Comparison of ENCODE assay signal across 8 cellular contexts in genomic region chr2:148645925-148646559, GRCh38. TPM values are rescaled to one million over a fixed set of nuclear protein-coding genes. Genes with fewer than 3 reads are reported as not detected.
A peak's percentile ranks its signal among the peaks of the same experiment; 100 is the strongest.
DNase-seq lines count a peak whose midpoint lies in the region; ATAC-seq, FAIRE-seq and TF ChIP-seq lines count a peak whose summit lies in the region.

No MANE protein-coding gene starts in this region.

- DNase-seq in EL (peak; percentile 91), GM23248 (peak; percentile 93), RWPE2 (ENCODE audit: low spot score) (no peak), head of caudate nucleus (peak in 33 of 42 donors; percentile 11 to 86 (median 55)), trophoblast cell (peak; percentile 33 to 68), urothelium cell line (ENCODE audit: low spot score) (peak; percentile 23)
- no peak for DNase-seq in activated naive CD8-positive, alpha-beta T cell treated with anti-CD3 and anti-CD28 coated beads, Interleukin-2, amount 10 ng/mL, durations not matched to agents 7 days and 5 days

- H3K4me2 ChIP-seq in GM23248 (ENCODE audit: unreplicated experiment) (peak overlapping the region; percentile 84), trophoblast cell (ENCODE audit: low read length) (peak overlapping the region; percentile 84)

- H2AFZ ChIP-seq in GM23248 (peak overlapping the region; percentile 76), trophoblast cell (ENCODE audit: insufficient read depth, low read length, poor library complexity) (no peak overlapping the region)

- 4 to 5% methylated on average over 13 of the region's 13 CpGs for WGBS in GM23248 (ENCODE audit: low coverage in 1 of 2, low lambda C conversion rate in 2 of 2, missing lambda C conversion rate in 2 of 2), 2 experiments
- WGBS in trophoblast cell (ENCODE audit: extremely low coverage, insufficient coverage, insufficient read length), result no CpG with 5 or more reads among the region's 13 CpGs

- no peak for FAIRE-seq in urothelium cell line (lab: Jason Lieb, UNC)

- intact Hi-C loops in head of caudate nucleus (cut with DNase I), result loop anchor here (5.0 kb wide), 2 partner anchors 171 to 231 kb away; partner anchors contain the start of gene KIF5C

- H3K9ac ChIP-seq in GM23248 (peak overlapping the region; percentile 91), trophoblast cell (ENCODE audit: low read length) (peak overlapping the region; percentile 67)

- peak; percentile 53 for ATAC-seq in RWPE2 (ENCODE audit: low read depth)
- peak; percentile 55 for ATAC-seq in activated naive CD8-positive, alpha-beta T cell treated with anti-CD3 and anti-CD28 coated beads, Interleukin-2, amount 10 ng/mL, durations not matched to agents 7 days and 5 days (ENCODE audit: low read depth)

- POLR2A ChIA-PET in activated naive CD8-positive, alpha-beta T cell treated with anti-CD3 and anti-CD28 coated beads, Interleukin-2, amount 10 ng/mL, durations not matched to agents 7 days and 5 days (lab: Charles Lee), result interaction anchor here (0.6 to 2.2 kb wide), 10 partner anchors 11 to 281 kb away, joined by 3 to 13 read pairs (median 4); no protein-coding TSS in a partner anchor

- H3F3A ChIP-seq in GM23248 (ENCODE audit: insufficient read depth), result 0 out of 2 replicates have a peak, but pooled peaks cover 8% of the 10 kb centered on the region

- no peaks in the 10 kb centered on the region for H3K9me3 Mint-ChIP-seq in activated naive CD8-positive, alpha-beta T cell treated with anti-CD3 and anti-CD28 coated beads, Interleukin-2, amount 10 ng/mL, durations not matched to agents 7 days and 5 days

- peaks cover 8% of the 10 kb centered on the region for H3K79me1 ChIP-seq in trophoblast cell (ENCODE audit: low read length)

- H2BK12ac ChIP-seq in trophoblast cell (ENCODE audit: low read length), result no peak overlapping the region

- H4K91ac ChIP-seq in trophoblast cell (ENCODE audit: low read depth, low read length), result no peak overlapping the region

- H3K27ac Mint-ChIP-seq in activated naive CD8-positive, alpha-beta T cell treated with anti-CD3 and anti-CD28 coated beads, Interleukin-2, amount 10 ng/mL, durations not matched to agents 7 days and 5 days, result peak overlapping the region; percentile 92

- peak overlapping the region; percentile 69 for H3K4ac ChIP-seq in trophoblast cell (ENCODE audit: low read depth, low read length)

- H3K27me3 ChIP-seq in GM23248 (replicated peaks; ENCODE audit: insufficient read depth) (no peaks in the 10 kb centered on the region), RWPE2 (ENCODE audit: insufficient read depth, poor library complexity, severe bottlenecking) (no peaks in the 10 kb centered on the region), trophoblast cell (ENCODE audit: insufficient read depth, low read length) (no peaks in the 10 kb centered on the region)

- H3K4me1 ChIP-seq in GM23248 (ENCODE audit: insufficient read depth) (peaks cover 5% of the 10 kb centered on the region; the same call in 1 of the 2 replicates), RWPE2 (ENCODE audit: insufficient read depth, poor library complexity, severe bottlenecking) (peaks cover 19% of the 10 kb centered on the region), trophoblast cell (ENCODE audit: control insufficient read depth in 1 of 2, insufficient read depth in 2 of 2, low read length in 2 of 2) (no peaks in the 10 kb centered on the region)

- no peak overlapping the region for H3K14ac ChIP-seq in trophoblast cell (ENCODE audit: low read length)

- H3K9me2 ChIP-seq in GM23248 (ENCODE audit: insufficient read depth), result no peaks in the 10 kb centered on the region

- peaks cover 5% of the 10 kb centered on the region for H3K27me3 Mint-ChIP-seq in activated naive CD8-positive, alpha-beta T cell treated with anti-CD3 and anti-CD28 coated beads, Interleukin-2, amount 10 ng/mL, durations not matched to agents 7 days and 5 days

- H3K4me1 Mint-ChIP-seq in activated naive CD8-positive, alpha-beta T cell treated with anti-CD3 and anti-CD28 coated beads, Interleukin-2, amount 10 ng/mL, durations not matched to agents 7 days and 5 days, result peaks cover 32% of the 10 kb centered on the region

- H3K4me3 ChIP-seq in GM23248, result peak overlapping the region; percentile 90
- H3K4me3 ChIP-seq in RWPE2 (ENCODE audit: severe bottlenecking), result peak overlapping the region; percentile 84
- peak overlapping the region; percentile 94 for H3K4me3 ChIP-seq in trophoblast cell (ENCODE audit: low read depth, low read length)

- H3K36me3 Mint-ChIP-seq in activated naive CD8-positive, alpha-beta T cell treated with anti-CD3 and anti-CD28 coated beads, Interleukin-2, amount 10 ng/mL, durations not matched to agents 7 days and 5 days, result peaks cover 6% of the 10 kb centered on the region

- H4K20me1 ChIP-seq in GM23248 (ENCODE audit: insufficient read depth), result peaks cover 22% of the 10 kb centered on the region

- H3K36me3 ChIP-seq in GM23248 (ENCODE audit: low read depth) (no peaks in the 10 kb centered on the region), KOPT-K1 (ENCODE audit: insufficient read depth, low read length) (no peaks in the 10 kb centered on the region), RWPE2 (ENCODE audit: low read depth) (no peaks in the 10 kb centered on the region), trophoblast cell (ENCODE audit: control insufficient read depth in 1 of 2, insufficient read depth in 2 of 2, low read length in 2 of 2) (no peaks in the 10 kb centered on the region)

- peak overlapping the region; percentile 98 for H3K4me3 Mint-ChIP-seq in activated naive CD8-positive, alpha-beta T cell treated with anti-CD3 and anti-CD28 coated beads, Interleukin-2, amount 10 ng/mL, durations not matched to agents 7 days and 5 days

- H4K8ac ChIP-seq in trophoblast cell (ENCODE audit: low read depth, low read length), result no peak overlapping the region

- no peak overlapping the region for H3K18ac ChIP-seq in trophoblast cell (ENCODE audit: low read length)

- H2BK5ac ChIP-seq in trophoblast cell (ENCODE audit: low read depth, low read length, poor library complexity), result no peak overlapping the region

- H3K9me3 ChIP-seq in GM23248 (ENCODE audit: low read depth) (no peaks in the 10 kb centered on the region), KOPT-K1 (ENCODE audit: insufficient read depth, low read length, poor library complexity, severe bottlenecking) (no peaks in the 10 kb centered on the region), RWPE2 (ENCODE audit: severe bottlenecking) (no peaks in the 10 kb centered on the region), trophoblast cell (ENCODE audit: insufficient read depth, low read depth, low read length) (no peaks in the 10 kb centered on the region)

- H2AK5ac ChIP-seq in trophoblast cell (ENCODE audit: low read length), result no peak overlapping the region

- no peak overlapping the region for H3K23ac ChIP-seq in trophoblast cell (ENCODE audit: low read length)

- H3K27ac ChIP-seq in GM23248, result peak overlapping the region; percentile 90
- H3K27ac ChIP-seq in KOPT-K1 (ENCODE audit: low read depth, low read length, poor library complexity, severe bottlenecking), result peak overlapping the region; percentile 85
- H3K27ac ChIP-seq in RWPE2 (ENCODE audit: poor library complexity, severe bottlenecking), result peak overlapping the region; percentile 78
- peak overlapping the region; percentile 30 for H3K27ac ChIP-seq in trophoblast cell (ENCODE audit: low read depth, low read length)

- no peak overlapping the region for H4K12ac ChIP-seq in trophoblast cell (ENCODE audit: low read depth, low read length)

- H2BK120ac ChIP-seq in trophoblast cell (ENCODE audit: insufficient read depth, low read length, poor library complexity), result no peak overlapping the region

- no peak for TF ChIP-seq CTCF in RWPE2 (IDR thresholded peaks at IDR 0.05; ENCODE audit: poor library complexity, severe bottlenecking)

- H3K79me2 ChIP-seq in GM23248 (ENCODE audit: insufficient read depth), result peaks cover 57% of the 10 kb centered on the region
- H3K79me2 ChIP-seq in trophoblast cell (ENCODE audit: control insufficient read depth, insufficient read depth, low read length, poor library complexity), result peaks cover 10% of the 10 kb centered on the region

- in situ Hi-C loops in GM23248 (cut with MboI), result loop anchor here (25.0 kb wide), 2 partner anchors 666 to 916 kb away; no protein-coding TSS in a partner anchor

RNA-seq across cellular contexts. Expression of gene EPC2, which starts 1.5 kb away (rescaled TPM):
- 15.4 and 20.0 TPM in 2 replicates for total RNA-seq in GM23248 (2014; rRNA removed; shearing (Covaris generic))
- polyA plus RNA-seq in GM23248 (2016; fragmentation: Nextera tagmentation; extraction: Ambion mirVana), result 4.2 TPM in 2 replicates
- 10 to 100 TPM; 39.2 to 45.2 TPM for total RNA-seq in activated naive CD8-positive, alpha-beta T cell treated with anti-CD3 and anti-CD28 coated beads, Interleukin-2, amount 10 ng/mL, durations not matched to agents 7 days and 5 days
- 15.6 and 16.0 TPM in 2 replicates for polyA plus RNA-seq in trophoblast cell (2013)

Comparison
In these comparisons a context has a peak if more than half of its experiments do, and no peak if none do; other contexts are left out.
1. DNase-seq: peak in EL (single experiment), GM23248 (single experiment), head of caudate nucleus (33 of 42), trophoblast cell (2 of 2) and urothelium cell line (single experiment); none in RWPE2 (single experiment) and activated naive CD8-positive, alpha-beta T cell treated with anti-CD3 and anti-CD28 coated beads, Interleukin-2, amount 10 ng/mL, durations not matched to agents 7 days and 5 days (single experiment).
2. H3K27ac ChIP-seq: peak in every context shown above with its lines; median percentile 90 in GM23248; 85 in KOPT-K1; 78 in RWPE2; 30 in trophoblast cell.
3. Peak in every context shown above with its lines, with median percentiles within 50 percentile points of each other: H3K4me3 ChIP-seq.